ENCODE assay signal across 11 cellular contexts in genomic region chr5:126015244-126016054, GRCh38.
A peak's percentile ranks its signal among the peaks of the same experiment; 100 is the strongest.
DNase-seq lines count a peak whose midpoint lies in the region; ATAC-seq and TF ChIP-seq lines count a peak whose summit lies in the region.
"Had no signal": no experiment of that assay in that cellular context is flagged by ENCODE, and none has a peak within 500 bp of the region (broad histone marks: within the 10 kb centered on the region; RNA-seq: fewer than 3 reads in every experiment).

No MANE protein-coding gene starts in this region.

- CTCF ChIA-PET in mammary epithelial cell (lab: Charles Lee; ENCODE audit: low non-redundant PET): no interaction called here

- H2AFZ ChIP-seq in ACC112 (ENCODE audit: low read length, unreplicated experiment): peak overlapping the region; percentile 67
- H2AFZ ChIP-seq in mammary epithelial cell (ENCODE audit: low read depth, low read length): peak overlapping the region; percentile 86

- H3K36me3 Mint-ChIP-seq in endothelial cell (ENCODE audit: low read depth, unreplicated experiment): no peaks in the 10 kb centered on the region
- H3K36me3 Mint-ChIP-seq in natural killer cell: no peaks in the 10 kb centered on the region
- H3K36me3 Mint-ChIP-seq: IgD-negative memory B cell had no signal

- no peak overlapping the region for H3K4me3 Mint-ChIP-seq in endothelial cell (ENCODE audit: unreplicated experiment)
- H3K4me3 Mint-ChIP-seq in natural killer cell: no peak overlapping the region
- H3K4me3 Mint-ChIP-seq: activated T-cell treated with anti-CD3 and anti-CD28 coated beads, Interleukin-2, amount 50 U/mL, for 24 hours; IgD-negative memory B cell had no signal

- in situ Hi-C loops in mammary epithelial cell (cut with MboI; ENCODE audit: low sequenced_read_pairs in 2 of 2): no loop called here

- WGBS in mammary epithelial cell (ENCODE audit: low coverage, missing lambda C conversion rate): 2% methylated on average over 7 of the region's 8 CpGs

- H3K9ac ChIP-seq in mammary epithelial cell (ENCODE audit: insufficient read depth, low read length): peak overlapping the region; percentile 25

- H3K79me2 ChIP-seq in ACC112 (ENCODE audit: control insufficient read depth, insufficient read depth, low read length, unreplicated experiment) (no peaks in the 10 kb centered on the region), mammary epithelial cell (ENCODE audit: insufficient read depth, low read length) (no peaks in the 10 kb centered on the region)

- H3K27ac Mint-ChIP-seq in endothelial cell (ENCODE audit: unreplicated experiment) (no peak overlapping the region), natural killer cell (no peak overlapping the region)
- H3K27ac Mint-ChIP-seq: activated T-cell treated with anti-CD3 and anti-CD28 coated beads, Interleukin-2, amount 50 U/mL, for 24 hours; IgD-negative memory B cell had no signal

- H3K4me1 ChIP-seq in ACC112 (ENCODE audit: control insufficient read depth, insufficient read depth, low read length, unreplicated experiment): peaks cover 12% of the 10 kb centered on the region
- peaks cover 15% of the 10 kb centered on the region for H3K4me1 ChIP-seq in mammary epithelial cell (ENCODE audit: insufficient read depth, low read length)

- ATAC-seq in natural killer cell: no peak

- H3K4me2 ChIP-seq in mammary epithelial cell (ENCODE audit: insufficient read depth, low read depth, low read length): peak overlapping the region; percentile 69

- H3K4me1 Mint-ChIP-seq in endothelial cell (ENCODE audit: unreplicated experiment): no peaks in the 10 kb centered on the region
- H3K4me1 Mint-ChIP-seq in natural killer cell: no peaks in the 10 kb centered on the region

- H3K27me3 Mint-ChIP-seq in endothelial cell (ENCODE audit: unreplicated experiment) (no peaks in the 10 kb centered on the region), natural killer cell (ENCODE audit: low read depth in 2 of 2) (no peaks in the 10 kb centered on the region)
- H3K27me3 Mint-ChIP-seq: activated T-cell treated with anti-CD3 and anti-CD28 coated beads, Interleukin-2, amount 50 U/mL, for 24 hours; IgD-negative memory B cell had no signal

- H3K9me3 Mint-ChIP-seq in endothelial cell (ENCODE audit: unreplicated experiment) (no peaks in the 10 kb centered on the region), natural killer cell (peaks cover 10% of the 10 kb centered on the region in 2 donors)
- H3K9me3 Mint-ChIP-seq: activated T-cell treated with anti-CD3 and anti-CD28 coated beads, Interleukin-2, amount 50 U/mL, for 24 hours; IgD-negative memory B cell had no signal

- no peak for TF ChIP-seq CTCF in mammary epithelial cell (conservative IDR thresholded peaks at IDR 0.05 in 1 of 2, IDR thresholded peaks at IDR 0.05 in 1 of 2; ENCODE audit: extremely low read depth in 1 of 2, insufficient read depth in 1 of 2, low read depth in 1 of 2, low read length in 2 of 2)
- TF ChIP-seq CTCF in endothelial cell (IDR thresholded peaks at IDR 0.05; ENCODE audit: unreplicated experiment): no peak
- no peak for TF ChIP-seq CTCF in natural killer cell (IDR thresholded peaks at IDR 0.05)

- no peaks in the 10 kb centered on the region for H3K9me3 ChIP-seq in mammary epithelial cell (replicated peaks; ENCODE audit: insufficient read depth, low read length)

- no TSS peak for BruUV-seq in mammary epithelial cell (replicated peaks; lab: Mats Ljungman, UMichigan)

- dilution Hi-C loops in mammary epithelial cell (cut with HindIII; ENCODE audit: low sequenced_read_pairs): no loop called here

- H3K27me3 ChIP-seq in ACC112 (ENCODE audit: insufficient read depth, low read length): no peaks in the 10 kb centered on the region
- H3K27me3 ChIP-seq in mammary epithelial cell (ENCODE audit: insufficient read depth, low read length): no peaks in the 10 kb centered on the region

- no peaks in the 10 kb centered on the region for H4K20me1 ChIP-seq in mammary epithelial cell (ENCODE audit: insufficient read depth, low read length)

- intact Hi-C loops in mammary epithelial cell (cut with micrococcal nuclease): no loop called here
- intact Hi-C loops in natural killer cell (cut with micrococcal nuclease): no loop called here

- DNase-seq in NCI-H1092 treated with DMSO at 0.1 percent for 48 hours (lab: John Stamatoyannopoulos, UW): peak; percentile 38
- DNase-seq in mammary epithelial cell: peak; percentile 82
- peak; percentile 45 for DNase-seq in kidney tubule cell (ENCODE audit: low spot score)
- DNase-seq in endothelial cell (ENCODE audit: low spot score): no peak
- DNase-seq in GM19240 (ENCODE audit: insufficient read length, low spot score): no peak
- DNase-seq in cortex of kidney (lab: John Stamatoyannopoulos, UW): no peak
- no peak for DNase-seq in natural killer cell
- DNase-seq: activated T-cell treated with anti-CD3 and anti-CD28 coated beads, Interleukin-2, amount 50 U/mL, for 24 hours had no signal

- H3K27ac ChIP-seq in ACC112 (ENCODE audit: low read depth, low read length) (peak overlapping the region; percentile 76), mammary epithelial cell (ENCODE audit: insufficient read depth, low read depth, low read length) (peak overlapping the region; percentile 32)
- H3K27ac ChIP-seq: C4-2B had no signal

- H3K36me3 ChIP-seq in ACC112 (ENCODE audit: insufficient read depth, low read length) (no peaks in the 10 kb centered on the region), mammary epithelial cell (ENCODE audit: insufficient read depth, low read length) (no peaks in the 10 kb centered on the region)

- H3K4me3 ChIP-seq in ACC112 (ENCODE audit: low read depth, low read length): peak overlapping the region; percentile 63
- H3K4me3 ChIP-seq in mammary epithelial cell (replicated peaks in 1 of 3; ENCODE audit: insufficient read depth in 1 of 3, low read depth in 2 of 3, low read length in 3 of 3): peak overlapping the region in 2 of 3 experiments; percentile 1 to 3

Comparison
In these comparisons a context has a peak if more than half of its experiments do, and no peak if none do; other contexts are left out.
1. DNase-seq: peak in NCI-H1092 treated with DMSO at 0.1 percent for 48 hours (single experiment), mammary epithelial cell (single experiment) and kidney tubule cell (single experiment); none in endothelial cell (single experiment), GM19240 (single experiment), cortex of kidney (single experiment) and natural killer cell (single experiment).